1 cellular context compared by ENCODE assay signal in the genomic region with DNA sequence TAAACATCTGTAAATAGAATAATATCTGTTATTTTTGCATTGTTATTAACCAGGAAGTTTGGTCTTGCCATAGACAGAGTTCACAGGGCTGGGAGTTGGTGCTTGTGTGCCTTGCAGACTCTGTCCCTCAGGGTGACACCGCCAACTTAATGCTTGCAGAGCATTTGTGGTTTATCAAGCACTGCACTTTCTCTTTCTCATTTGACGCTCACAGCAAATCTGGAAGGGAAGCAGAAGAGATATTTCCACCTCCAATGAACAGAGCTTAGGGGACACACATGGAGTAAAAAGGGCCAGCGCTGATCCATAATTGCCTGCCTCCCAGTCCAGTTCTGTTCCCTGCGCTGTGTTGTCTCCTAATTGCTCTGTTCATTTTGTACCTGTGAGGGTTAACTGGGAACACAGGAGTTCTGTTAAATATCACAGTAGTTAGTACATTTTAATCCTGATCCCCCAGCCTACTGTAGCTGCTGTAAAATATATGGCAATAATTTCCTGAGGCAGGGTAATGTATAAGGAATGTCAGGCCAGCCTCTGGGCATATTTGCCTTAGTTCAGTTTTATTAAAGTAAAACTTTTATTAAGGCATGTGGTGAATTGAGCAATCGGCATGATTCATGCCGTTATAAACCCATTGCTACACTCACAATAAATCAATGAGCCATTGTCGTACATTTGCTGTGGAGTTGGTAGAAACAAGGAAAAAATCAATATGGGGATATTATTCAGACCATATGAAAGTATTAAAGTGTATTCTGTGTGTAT.
TF ChIP-seq lines count a peak whose summit lies in the region.

No MANE protein-coding gene starts in this region.

TF ChIP-seq in HCT116, 20 proteins besides CTCF, POLR2A, EP300 and RAD21 (continued from another document):
- TF ChIP-seq EGR1 (IDR thresholded peaks at IDR 0.05; ENCODE audit: low read depth) (no peak), SP1 (IDR thresholded peaks at IDR 0.05; ENCODE audit: low read depth) (peak; percentile 67), ZBTB33 (IDR thresholded peaks at IDR 0.05; ENCODE audit: extremely low read depth, insufficient replicate concordance, low read length) (no peak), ZFX (IDR thresholded peaks at IDR 0.05) (no peak)
